ENCODE assay signal across 1 cellular context in the genomic region with DNA sequence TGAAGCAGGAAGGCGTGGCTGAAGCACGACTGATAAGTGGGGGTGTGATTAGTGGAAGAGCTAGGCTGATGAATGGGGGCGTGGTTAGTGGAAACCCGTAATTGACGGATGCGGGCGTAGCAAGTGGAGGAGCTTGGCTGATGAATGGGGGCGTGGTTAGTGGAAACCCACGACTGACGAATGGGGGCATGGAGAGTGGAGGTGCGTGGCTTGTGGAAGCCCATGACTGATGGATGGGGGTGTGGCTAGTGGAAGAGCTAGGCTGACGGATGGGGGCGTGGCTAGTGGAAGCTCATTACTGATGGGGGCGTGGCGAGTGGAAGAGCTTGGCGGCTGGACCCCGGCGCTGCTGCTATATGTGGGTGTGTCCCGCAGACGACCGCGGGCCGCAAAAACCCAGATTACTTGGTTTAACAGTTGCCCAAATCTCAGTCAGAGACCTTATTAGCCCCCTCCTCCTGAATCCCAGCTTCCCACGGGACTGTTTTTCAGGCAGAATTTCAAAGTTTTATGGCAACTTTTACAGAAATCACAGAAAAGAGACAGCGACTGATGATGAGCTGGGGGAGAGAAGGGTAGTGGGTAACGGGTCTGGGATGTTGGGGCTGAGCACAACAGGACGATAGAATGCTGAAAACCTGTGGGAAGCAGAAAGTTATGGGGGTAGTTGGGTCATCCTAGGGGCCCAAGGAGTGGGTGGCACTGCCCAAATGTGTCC.
A peak's percentile ranks its signal among the peaks of the same experiment; 100 is the strongest.
TF ChIP-seq lines count a peak whose summit lies in the region.

No MANE protein-coding gene starts in this region.

TF ChIP-seq in K562, 482 proteins besides CTCF, POLR2A, EP300 and RAD21 (continued from another document and continues in another):
- TF ChIP-seq MYC (IDR thresholded peaks at IDR 0.05; ENCODE audit: low read depth, low read length) (0 out of 2 replicates have a peak, but pooled peaks have one; percentile 13), MYC (CRISPR knock-in tag; IDR thresholded peaks at IDR 0.05; ENCODE audit: borderline replicate concordance, low read depth) (no peak), CBX3 (IDR thresholded peaks at IDR 0.05; ENCODE audit: borderline replicate concordance in 1 of 2, low read length in 2 of 2) (no peak), MYBL2 (IDR thresholded peaks at IDR 0.05; ENCODE audit: low read depth) (no peak), MYBL2 (CRISPR knock-in tag; IDR thresholded peaks at IDR 0.05; ENCODE audit: borderline replicate concordance) (no peak), FOXK2 (conservative IDR thresholded peaks at IDR 0.05 in 1 of 2, IDR thresholded peaks at IDR 0.05 in 1 of 2; ENCODE audit: low read depth in 2 of 2) (peak; percentile 37 to 43; a peak in 2 of 4 replicates), HDGF (IDR thresholded peaks at IDR 0.05) (peak; percentile 96), ZNF165 (CRISPR knock-in tag; IDR thresholded peaks at IDR 0.05; ENCODE audit: borderline replicate concordance) (no peak), STAG1 (CRISPR knock-in tag; IDR thresholded peaks at IDR 0.05; ENCODE audit: borderline replicate concordance) (no peak), KDM1A (IDR thresholded peaks at IDR 0.05) (peak in 1 of 2 experiments; percentile 37; a peak in 2 of 4 replicates), CHD4 (IDR thresholded peaks at IDR 0.05; ENCODE audit: insufficient read depth, insufficient replicate concordance, low read depth, low read length, poor library complexity, severe bottlenecking) (no peak), RCOR1 (IDR thresholded peaks at IDR 0.05; ENCODE audit: borderline replicate concordance in 1 of 2, low read depth in 2 of 2, low read length in 2 of 2) (peak in 1 of 2 experiments; percentile 78; a peak in 1 of 4 replicates), SP1 (CRISPR knock-in tag; IDR thresholded peaks at IDR 0.05) (peak; percentile 93), HNRNPLL (IDR thresholded peaks at IDR 0.05; ENCODE audit: low read depth, low read length, poor library complexity, severe bottlenecking) (peak; percentile 92), POLR2AphosphoS5 (IDR thresholded peaks at IDR 0.05; ENCODE audit: control insufficient read depth, insufficient read depth, low read depth, low read length) (no peak), CREM (IDR thresholded peaks at IDR 0.05; ENCODE audit: low read depth) (peak; percentile 44; the same call in 1 of the 2 replicates), KLF13 (tag; IDR thresholded peaks at IDR 0.05; ENCODE audit: borderline replicate concordance, low read depth) (peak; percentile 73; the same call in 1 of the 2 replicates), ZNF175 (CRISPR knock-in tag; IDR thresholded peaks at IDR 0.05; ENCODE audit: low read depth) (no peak), RBM34 (IDR thresholded peaks at IDR 0.05; ENCODE audit: borderline replicate concordance, insufficient read depth, low read length) (no peak), ATF7 (IDR thresholded peaks at IDR 0.05) (no peak), TEAD4 (IDR thresholded peaks at IDR 0.05; ENCODE audit: low read length) (0 out of 2 replicates have a peak, but pooled peaks have one; percentile 4), TEAD4 (CRISPR knock-in tag; IDR thresholded peaks at IDR 0.05; ENCODE audit: borderline replicate concordance) (no peak), EGR1 (conservative IDR thresholded peaks at IDR 0.05) (peak; percentile 48; the same call in 1 of the 2 replicates), MEIS2 (IDR thresholded peaks at IDR 0.05; ENCODE audit: partially characterized antibody) (peak; percentile 88), DPF2 (IDR thresholded peaks at IDR 0.05) (peak; percentile 45; the same call in 1 of the 2 replicates), YBX1 (IDR thresholded peaks at IDR 0.05) (no peak), MTA3 (IDR thresholded peaks at IDR 0.05; ENCODE audit: borderline replicate concordance) (peak; percentile 10; the same call in 1 of the 2 replicates), ZNF146 (CRISPR knock-in tag; IDR thresholded peaks at IDR 0.05; ENCODE audit: unreplicated experiment) (no peak), POLR2AphosphoS2 (IDR thresholded peaks at IDR 0.05; ENCODE audit: low read length) (no peak), KAT2B (IDR thresholded peaks at IDR 0.05; ENCODE audit: low read depth, low read length) (no peak), FOXK1 (CRISPR knock-in tag; IDR thresholded peaks at IDR 0.05; ENCODE audit: borderline replicate concordance) (0 out of 2 replicates have a peak, but pooled peaks have one; percentile 30), CXXC5 (CRISPR knock-in tag; IDR thresholded peaks at IDR 0.05) (peak; percentile 60), ZNF311 (CRISPR knock-in tag; IDR thresholded peaks at IDR 0.05) (no peak), MBD2 (IDR thresholded peaks at IDR 0.05; ENCODE audit: borderline replicate concordance, low read depth) (no peak)
- TF ChIP-seq, protein P1, sequence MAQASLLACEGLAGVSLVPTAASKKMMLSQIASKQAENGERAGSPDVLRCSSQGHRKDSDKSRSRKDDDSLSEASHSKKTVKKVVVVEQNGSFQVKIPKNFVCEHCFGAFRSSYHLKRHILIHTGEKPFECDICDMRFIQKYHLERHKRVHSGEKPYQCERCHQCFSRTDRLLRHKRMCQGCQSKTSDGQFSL (CRISPR knock-in tag; IDR thresholded peaks at IDR 0.05) = peak; percentile 43; the same call in 1 of the 2 replicates
- TF ChIP-seq, protein P1 (tag; IDR thresholded peaks at IDR 0.05) = no peak
- TF ChIP-seq, protein P2, sequence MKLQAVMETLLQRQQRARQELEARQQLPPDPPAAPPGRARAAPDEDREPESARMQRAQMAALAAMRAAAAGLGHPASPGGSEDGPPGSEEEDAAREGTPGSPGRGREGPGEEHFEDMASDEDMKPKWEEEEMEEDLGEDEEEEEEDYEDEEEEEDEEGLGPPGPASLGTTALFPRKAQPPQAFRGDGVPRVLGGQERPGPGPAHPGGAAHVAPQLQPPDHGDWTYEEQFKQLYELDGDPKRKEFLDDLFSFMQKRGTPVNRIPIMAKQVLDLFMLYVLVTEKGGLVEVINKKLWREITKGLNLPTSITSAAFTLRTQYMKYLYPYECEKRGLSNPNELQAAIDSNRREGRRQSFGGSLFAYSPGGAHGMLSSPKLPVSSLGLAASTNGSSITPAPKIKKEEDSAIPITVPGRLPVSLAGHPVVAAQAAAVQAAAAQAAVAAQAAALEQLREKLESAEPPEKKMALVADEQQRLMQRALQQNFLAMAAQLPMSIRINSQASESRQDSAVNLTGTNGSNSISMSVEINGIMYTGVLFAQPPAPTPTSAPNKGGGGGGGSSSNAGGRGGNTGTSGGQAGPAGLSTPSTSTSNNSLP (IDR thresholded peaks at IDR 0.05; ENCODE audit: borderline replicate concordance, low read depth, low read length) = peak; percentile 51; the same call in 1 of the 2 replicates
- TF ChIP-seq, protein P3, sequence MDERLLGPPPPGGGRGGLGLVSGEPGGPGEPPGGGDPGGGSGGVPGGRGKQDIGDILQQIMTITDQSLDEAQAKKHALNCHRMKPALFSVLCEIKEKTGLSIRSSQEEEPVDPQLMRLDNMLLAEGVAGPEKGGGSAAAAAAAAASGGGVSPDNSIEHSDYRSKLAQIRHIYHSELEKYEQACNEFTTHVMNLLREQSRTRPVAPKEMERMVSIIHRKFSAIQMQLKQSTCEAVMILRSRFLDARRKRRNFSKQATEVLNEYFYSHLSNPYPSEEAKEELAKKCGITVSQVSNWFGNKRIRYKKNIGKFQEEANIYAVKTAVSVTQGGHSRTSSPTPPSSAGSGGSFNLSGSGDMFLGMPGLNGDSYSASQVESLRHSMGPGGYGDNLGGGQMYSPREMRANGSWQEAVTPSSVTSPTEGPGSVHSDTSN (CRISPR knock-in tag; IDR thresholded peaks at IDR 0.05; ENCODE audit: low read depth) = no peak
- TF ChIP-seq, protein P3 (tag; conservative IDR thresholded peaks at IDR 0.05; ENCODE audit: low read depth) = peak; percentile 83
- TF ChIP-seq, protein P4, sequence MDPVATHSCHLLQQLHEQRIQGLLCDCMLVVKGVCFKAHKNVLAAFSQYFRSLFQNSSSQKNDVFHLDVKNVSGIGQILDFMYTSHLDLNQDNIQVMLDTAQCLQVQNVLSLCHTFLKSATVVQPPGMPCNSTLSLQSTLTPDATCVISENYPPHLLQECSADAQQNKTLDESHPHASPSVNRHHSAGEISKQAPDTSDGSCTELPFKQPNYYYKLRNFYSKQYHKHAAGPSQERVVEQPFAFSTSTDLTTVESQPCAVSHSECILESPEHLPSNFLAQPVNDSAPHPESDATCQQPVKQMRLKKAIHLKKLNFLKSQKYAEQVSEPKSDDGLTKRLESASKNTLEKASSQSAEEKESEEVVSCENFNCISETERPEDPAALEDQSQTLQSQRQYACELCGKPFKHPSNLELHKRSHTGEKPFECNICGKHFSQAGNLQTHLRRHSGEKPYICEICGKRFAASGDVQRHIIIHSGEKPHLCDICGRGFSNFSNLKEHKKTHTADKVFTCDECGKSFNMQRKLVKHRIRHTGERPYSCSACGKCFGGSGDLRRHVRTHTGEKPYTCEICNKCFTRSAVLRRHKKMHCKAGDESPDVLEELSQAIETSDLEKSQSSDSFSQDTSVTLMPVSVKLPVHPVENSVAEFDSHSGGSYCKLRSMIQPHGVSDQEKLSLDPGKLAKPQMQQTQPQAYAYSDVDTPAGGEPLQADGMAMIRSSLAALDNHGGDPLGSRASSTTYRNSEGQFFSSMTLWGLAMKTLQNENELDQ (CRISPR knock-in tag; IDR thresholded peaks at IDR 0.05; ENCODE audit: borderline replicate concordance) = no peak
- TF ChIP-seq, protein P5, sequence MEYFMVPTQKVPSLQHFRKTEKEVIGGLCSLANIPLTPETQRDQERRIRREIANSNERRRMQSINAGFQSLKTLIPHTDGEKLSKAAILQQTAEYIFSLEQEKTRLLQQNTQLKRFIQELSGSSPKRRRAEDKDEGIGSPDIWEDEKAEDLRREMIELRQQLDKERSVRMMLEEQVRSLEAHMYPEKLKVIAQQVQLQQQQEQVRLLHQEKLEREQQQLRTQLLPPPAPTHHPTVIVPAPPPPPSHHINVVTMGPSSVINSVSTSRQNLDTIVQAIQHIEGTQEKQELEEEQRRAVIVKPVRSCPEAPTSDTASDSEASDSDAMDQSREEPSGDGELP (CRISPR knock-in tag; IDR thresholded peaks at IDR 0.05; ENCODE audit: borderline replicate concordance) = 0 out of 2 replicates have a peak, but pooled peaks have one; percentile 31
- TF ChIP-seq, protein P6, sequence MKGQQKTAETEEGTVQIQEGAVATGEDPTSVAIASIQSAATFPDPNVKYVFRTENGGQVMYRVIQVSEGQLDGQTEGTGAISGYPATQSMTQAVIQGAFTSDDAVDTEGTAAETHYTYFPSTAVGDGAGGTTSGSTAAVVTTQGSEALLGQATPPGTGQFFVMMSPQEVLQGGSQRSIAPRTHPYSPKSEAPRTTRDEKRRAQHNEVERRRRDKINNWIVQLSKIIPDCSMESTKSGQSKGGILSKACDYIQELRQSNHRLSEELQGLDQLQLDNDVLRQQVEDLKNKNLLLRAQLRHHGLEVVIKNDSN (CRISPR knock-in tag; IDR thresholded peaks at IDR 0.05) = peak; percentile 34; the same call in 1 of the 2 replicates
- TF ChIP-seq, protein P7, sequence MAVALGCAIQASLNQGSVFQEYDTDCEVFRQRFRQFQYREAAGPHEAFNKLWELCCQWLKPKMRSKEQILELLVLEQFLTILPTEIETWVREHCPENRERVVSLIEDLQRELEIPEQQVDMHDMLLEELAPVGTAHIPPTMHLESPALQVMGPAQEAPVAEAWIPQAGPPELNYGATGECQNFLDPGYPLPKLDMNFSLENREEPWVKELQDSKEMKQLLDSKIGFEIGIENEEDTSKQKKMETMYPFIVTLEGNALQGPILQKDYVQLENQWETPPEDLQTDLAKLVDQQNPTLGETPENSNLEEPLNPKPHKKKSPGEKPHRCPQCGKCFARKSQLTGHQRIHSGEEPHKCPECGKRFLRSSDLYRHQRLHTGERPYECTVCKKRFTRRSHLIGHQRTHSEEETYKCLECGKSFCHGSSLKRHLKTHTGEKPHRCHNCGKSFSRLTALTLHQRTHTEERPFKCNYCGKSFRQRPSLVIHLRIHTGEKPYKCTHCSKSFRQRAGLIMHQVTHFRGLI (CRISPR knock-in tag; IDR thresholded peaks at IDR 0.05) = no peak
- TF ChIP-seq, protein P8, sequence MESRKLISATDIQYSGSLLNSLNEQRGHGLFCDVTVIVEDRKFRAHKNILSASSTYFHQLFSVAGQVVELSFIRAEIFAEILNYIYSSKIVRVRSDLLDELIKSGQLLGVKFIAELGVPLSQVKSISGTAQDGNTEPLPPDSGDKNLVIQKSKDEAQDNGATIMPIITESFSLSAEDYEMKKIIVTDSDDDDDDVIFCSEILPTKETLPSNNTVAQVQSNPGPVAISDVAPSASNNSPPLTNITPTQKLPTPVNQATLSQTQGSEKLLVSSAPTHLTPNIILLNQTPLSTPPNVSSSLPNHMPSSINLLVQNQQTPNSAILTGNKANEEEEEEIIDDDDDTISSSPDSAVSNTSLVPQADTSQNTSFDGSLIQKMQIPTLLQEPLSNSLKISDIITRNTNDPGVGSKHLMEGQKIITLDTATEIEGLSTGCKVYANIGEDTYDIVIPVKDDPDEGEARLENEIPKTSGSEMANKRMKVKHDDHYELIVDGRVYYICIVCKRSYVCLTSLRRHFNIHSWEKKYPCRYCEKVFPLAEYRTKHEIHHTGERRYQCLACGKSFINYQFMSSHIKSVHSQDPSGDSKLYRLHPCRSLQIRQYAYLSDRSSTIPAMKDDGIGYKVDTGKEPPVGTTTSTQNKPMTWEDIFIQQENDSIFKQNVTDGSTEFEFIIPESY (CRISPR knock-in tag; IDR thresholded peaks at IDR 0.05) = 0 out of 2 replicates have a peak, but pooled peaks have one; percentile 40
- TF ChIP-seq, protein P9, sequence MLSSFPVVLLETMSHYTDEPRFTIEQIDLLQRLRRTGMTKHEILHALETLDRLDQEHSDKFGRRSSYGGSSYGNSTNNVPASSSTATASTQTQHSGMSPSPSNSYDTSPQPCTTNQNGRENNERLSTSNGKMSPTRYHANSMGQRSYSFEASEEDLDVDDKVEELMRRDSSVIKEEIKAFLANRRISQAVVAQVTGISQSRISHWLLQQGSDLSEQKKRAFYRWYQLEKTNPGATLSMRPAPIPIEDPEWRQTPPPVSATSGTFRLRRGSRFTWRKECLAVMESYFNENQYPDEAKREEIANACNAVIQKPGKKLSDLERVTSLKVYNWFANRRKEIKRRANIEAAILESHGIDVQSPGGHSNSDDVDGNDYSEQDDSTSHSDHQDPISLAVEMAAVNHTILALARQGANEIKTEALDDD (IDR thresholded peaks at IDR 0.05) = peak; percentile 42; the same call in 1 of the 2 replicates
- TF ChIP-seq, protein P10, sequence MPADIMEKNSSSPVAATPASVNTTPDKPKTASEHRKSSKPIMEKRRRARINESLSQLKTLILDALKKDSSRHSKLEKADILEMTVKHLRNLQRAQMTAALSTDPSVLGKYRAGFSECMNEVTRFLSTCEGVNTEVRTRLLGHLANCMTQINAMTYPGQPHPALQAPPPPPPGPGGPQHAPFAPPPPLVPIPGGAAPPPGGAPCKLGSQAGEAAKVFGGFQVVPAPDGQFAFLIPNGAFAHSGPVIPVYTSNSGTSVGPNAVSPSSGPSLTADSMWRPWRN (IDR thresholded peaks at IDR 0.05; ENCODE audit: low read depth) = no peak
